16 cellular contexts compared by ENCODE assay signal in the genomic region with DNA sequence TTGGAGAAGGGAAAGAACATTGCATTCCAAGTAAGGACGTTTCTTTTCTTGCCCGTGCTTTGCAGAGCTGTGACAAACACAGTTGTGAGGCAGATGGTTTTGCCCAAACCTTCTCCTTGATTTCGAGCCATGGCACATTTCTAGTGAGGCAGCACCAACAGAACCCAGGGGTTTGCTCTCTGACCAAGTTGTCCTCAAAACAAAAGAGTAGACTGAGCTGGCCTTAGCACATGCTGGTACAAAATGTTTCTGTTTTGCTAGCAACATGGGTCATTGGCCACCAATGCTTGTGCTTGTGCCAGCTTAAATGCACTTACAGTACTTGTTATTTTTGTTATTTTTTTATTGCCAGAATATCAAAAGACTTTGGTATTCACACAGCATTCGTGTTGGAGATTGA.
DNase-seq lines count a peak whose midpoint lies in the region; ATAC-seq and TF ChIP-seq lines count a peak whose summit lies in the region.
"Had no signal": no experiment of that assay in that cellular context is flagged by ENCODE, and none has a peak within 500 bp of the region (broad histone marks: within the 10 kb centered on the region; RNA-seq: fewer than 3 reads in every experiment).

No MANE protein-coding gene starts in this region.

- TF ChIP-seq EP300 in gastroesophageal sphincter (IDR thresholded peaks at IDR 0.05) (no peak), stomach (IDR thresholded peaks at IDR 0.05) (peak; percentile 84)

- no peak overlapping the region for H3K4me3 Mint-ChIP-seq in endodermal cell
- H3K4me3 Mint-ChIP-seq: CD14-positive monocyte; CD8-positive, alpha-beta T cell; GM23338 had no signal

- no peak overlapping the region for H3K27ac Mint-ChIP-seq in endodermal cell
- H3K27ac Mint-ChIP-seq: CD14-positive monocyte; CD8-positive, alpha-beta T cell; GM23338 had no signal

- H3K4me1 ChIP-seq in endodermal cell (ENCODE audit: control insufficient read depth, insufficient read depth, low read length) (no peaks in the 10 kb centered on the region), gastroesophageal sphincter (peaks cover 6 to 63% (median 11%) of the 10 kb centered on the region in 3 donors), stomach (peaks cover 0 to 45% (median 22%) of the 10 kb centered on the region in 4 donors), tibial artery (peaks cover 0 to 60% (median 13%) of the 10 kb centered on the region in 4 donors)
- H3K4me1 ChIP-seq: A549 had no signal

- TF ChIP-seq POLR2A in gastroesophageal sphincter (IDR thresholded peaks at IDR 0.05) = no peak
- no peak for TF ChIP-seq POLR2A in stomach (IDR thresholded peaks at IDR 0.05)

- 87 to 97% methylated on average over 3 to 4 of the region's 4 CpGs for WGBS in endodermal cell (ENCODE audit: insufficient coverage in 1 of 2, insufficient read length in 1 of 2), 2 experiments
- WGBS in gastroesophageal sphincter (ENCODE audit: low coverage in 1 of 2), 2 donors = 61 to 63% methylated on average over 4 of the region's 4 CpGs
- 55 to 78% (median 70%) methylated on average over 4 of the region's 4 CpGs for WGBS in stomach, 5 donors

- intact Hi-C loops in stomach (cut with DNase I; ENCODE audit: low total_unique reads) = no loop called here
- intact Hi-C loops in tibial artery (cut with DNase I; ENCODE audit: low total_unique reads) = no loop called here

- no peak overlapping the region for H3K9ac ChIP-seq in endodermal cell (ENCODE audit: extremely low read depth, low read length, poor library complexity, severe bottlenecking)

- H3K27me3 ChIP-seq in endodermal cell (ENCODE audit: control insufficient read depth, insufficient read depth, low read length, poor library complexity, severe bottlenecking) (peaks cover 4% of the 10 kb centered on the region), gastroesophageal sphincter (no peaks in the 10 kb centered on the region), stomach (no peaks in the 10 kb centered on the region), tibial artery (no peaks in the 10 kb centered on the region)

- no peaks in the 10 kb centered on the region for H3K9me3 Mint-ChIP-seq in endodermal cell
- H3K9me3 Mint-ChIP-seq: CD14-positive monocyte; CD8-positive, alpha-beta T cell; GM23338 had no signal

- H3K36me3 ChIP-seq in endodermal cell (ENCODE audit: control insufficient read depth, insufficient read depth, low read length) (no peaks in the 10 kb centered on the region), gastroesophageal sphincter (no peaks in the 10 kb centered on the region), stomach (no peaks in the 10 kb centered on the region), tibial artery (no peaks in the 10 kb centered on the region)

- H3K27ac ChIP-seq in endodermal cell (ENCODE audit: low read depth, low read length) (no peak overlapping the region), gastroesophageal sphincter (peak overlapping the region in 1 of 4 donors; percentile 60), stomach (peak overlapping the region in 1 of 5 donors; percentile 51), tibial artery (peak overlapping the region; percentile 72 to 73)
- H3K27ac ChIP-seq: A549 had no signal

- no peaks in the 10 kb centered on the region for H3K4me1 Mint-ChIP-seq in endodermal cell

- DNase-seq in endodermal cell = peak; percentile 12
- DNase-seq in stomach = no peak
- peak; percentile 70 to 81 for DNase-seq in tibial artery
- no peak for DNase-seq in SIG-M5 treated with dmso at 0.1 percent for 504 hours (lab: John Stamatoyannopoulos, UW; ENCODE audit: unreplicated experiment)
- DNase-seq in SKM-1 (lab: John Stamatoyannopoulos, UW; ENCODE audit: unreplicated experiment) = no peak
- no peak for DNase-seq in NCI-H524 (lab: John Stamatoyannopoulos, UW)
- DNase-seq: CD8-positive, alpha-beta T cell; COR-L47; DMS153; DMS79 treated with DMSO at 0.1 percent for 48 hours; EL; H7 had no signal

- ATAC-seq in gastroesophageal sphincter = peak; percentile 64
- ATAC-seq: A549; CD8-positive, alpha-beta T cell; GM23338 had no signal

- TF ChIP-seq CTCF in endodermal cell (conservative IDR thresholded peaks at IDR 0.05) (no peak), gastroesophageal sphincter (IDR thresholded peaks at IDR 0.05) (no peak), stomach (IDR thresholded peaks at IDR 0.05) (no peak), tibial artery (IDR thresholded peaks at IDR 0.05) (no peak)

- H3K9me3 ChIP-seq in endodermal cell (ENCODE audit: control insufficient read depth, low read length) (no peaks in the 10 kb centered on the region), gastroesophageal sphincter (no peaks in the 10 kb centered on the region), stomach (no peaks in the 10 kb centered on the region), tibial artery (no peaks in the 10 kb centered on the region)
- H3K9me3 ChIP-seq: A549 had no signal

- H3K27me3 Mint-ChIP-seq in endodermal cell (ENCODE audit: insufficient read depth) = peaks cover 8% of the 10 kb centered on the region

- H3K4me3 ChIP-seq in endodermal cell (ENCODE audit: low read length) (no peak overlapping the region), gastroesophageal sphincter (no peak overlapping the region), stomach (no peak overlapping the region), tibial artery (no peak overlapping the region)
- H3K4me3 ChIP-seq: A549, GM23338 had no signal

- no peaks in the 10 kb centered on the region for H3K36me3 Mint-ChIP-seq in endodermal cell (ENCODE audit: low read depth)
- H3K36me3 Mint-ChIP-seq: CD14-positive monocyte; CD8-positive, alpha-beta T cell had no signal

Comparison
In these comparisons a context has a peak if more than half of its experiments do, and no peak if none do; other contexts are left out.
1. DNase-seq: peak in endodermal cell (single experiment) and tibial artery (2 of 2); none in stomach (single experiment), SIG-M5 treated with dmso at 0.1 percent for 504 hours (single experiment), SKM-1 (single experiment) and NCI-H524 (0 of 2).